In the genomic region with DNA sequence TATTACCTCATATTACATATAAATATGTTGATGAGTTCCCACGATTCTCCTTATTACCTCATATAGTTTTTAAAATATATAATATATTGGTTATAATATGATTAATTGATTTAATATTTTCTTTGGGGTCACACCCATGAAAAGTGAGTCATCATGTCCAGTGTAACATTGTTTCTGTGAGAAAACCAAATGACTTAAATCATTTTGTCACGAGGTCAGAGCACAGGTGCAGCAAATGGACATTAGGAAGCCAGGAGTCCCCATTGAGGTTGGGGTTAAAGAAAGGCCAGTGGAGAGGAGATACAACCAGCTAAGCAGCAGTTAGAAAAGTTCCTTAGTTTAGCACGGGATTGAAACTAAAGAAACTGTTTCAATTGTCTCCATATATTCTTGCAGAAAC, we compare ENCODE assay signal across 27 cellular contexts.
"Had no signal": no experiment of that assay in that cellular context is flagged by ENCODE, and none has a peak within 500 bp of the region (broad histone marks: within the 10 kb centered on the region; RNA-seq: fewer than 3 reads in every experiment).

No MANE protein-coding gene starts in this region.

- ATAC-seq: stimulated activated effector memory CD8-positive, alpha-beta T cell treated with anti-CD3 and anti-CD28 coated beads, Interleukin-12 subunit alpha, Interleukin-12 subunit beta, amount 100 ng/mL, for 72 hours; stimulated activated memory B cell treated with anti-CD40 and anti-IgM and Interleukin-4, amounts not matched to agents 10 μg/mL and 1 μg/mL and 100 μg/mL, for 72 hours; stimulated activated naive B cell treated with anti-CD40 and anti-IgM and Interleukin-4, amounts not matched to agents 10 μg/mL and 1 μg/mL and 100 μg/mL, for 72 hours; stimulated activated naive CD8-positive, alpha-beta T cell treated with anti-CD3 and anti-CD28 coated beads, Interleukin-15, amount 100 ng/mL, for 72 hours; stimulated activated naive CD8-positive, alpha-beta T cell treated with anti-CD3 and anti-CD28 coated beads, Interleukin-15, Interleukin-2, amounts not matched to agents 100 U/mL and 50 U/mL, for 24 hours; upper lobe of right lung had no signal

- H3K4me3 Mint-ChIP-seq: stimulated activated effector memory CD8-positive, alpha-beta T cell treated with anti-CD3 and anti-CD28 coated beads, Interleukin-12 subunit alpha, Interleukin-12 subunit beta, amount 100 ng/mL, for 72 hours; stimulated activated memory B cell treated with anti-CD40 and anti-IgM and Interleukin-4, amounts not matched to agents 10 μg/mL and 1 μg/mL and 100 μg/mL, for 72 hours; stimulated activated naive B cell treated with anti-CD40 and anti-IgM and Interleukin-4, amounts not matched to agents 10 μg/mL and 1 μg/mL and 100 μg/mL, for 72 hours; stimulated activated naive CD8-positive, alpha-beta T cell treated with anti-CD3 and anti-CD28 coated beads, Interleukin-15, amount 100 ng/mL, for 72 hours; stimulated activated naive CD8-positive, alpha-beta T cell treated with anti-CD3 and anti-CD28 coated beads, Interleukin-15, Interleukin-2, amounts not matched to agents 100 ng/mL and 50 ng/mL, for 24 hours; type B pancreatic cell had no signal

- H3K27me3 ChIP-seq: stomach, suprapubic skin, testis, thyroid gland, tibial artery, tibial nerve, transverse colon, upper lobe of left lung, upper lobe of right lung, uterus, vagina had no signal

- H3K27ac ChIP-seq: stomach, suprapubic skin, testis, thoracic aorta, thyroid gland, tibial artery, tibial nerve, transverse colon, upper lobe of left lung, upper lobe of right lung, uterus, vagina had no signal

- H3K4me1 Mint-ChIP-seq: stimulated activated effector memory CD8-positive, alpha-beta T cell treated with anti-CD3 and anti-CD28 coated beads, Interleukin-12 subunit alpha, Interleukin-12 subunit beta, amount 100 ng/mL, for 72 hours; stimulated activated memory B cell treated with anti-CD40 and anti-IgM and Interleukin-4, amounts not matched to agents 10 μg/mL and 1 μg/mL and 100 μg/mL, for 72 hours; stimulated activated naive B cell treated with anti-CD40 and anti-IgM and Interleukin-4, amounts not matched to agents 10 μg/mL and 1 μg/mL and 100 μg/mL, for 72 hours; stimulated activated naive CD8-positive, alpha-beta T cell treated with anti-CD3 and anti-CD28 coated beads, Interleukin-15, amount 100 ng/mL, for 72 hours had no signal

- H3K27me3 Mint-ChIP-seq: stimulated activated naive CD8-positive, alpha-beta T cell treated with anti-CD3 and anti-CD28 coated beads, Interleukin-15, amount 100 ng/mL, for 72 hours; type B pancreatic cell had no signal

- H3K27ac Mint-ChIP-seq: stimulated activated effector memory CD8-positive, alpha-beta T cell treated with anti-CD3 and anti-CD28 coated beads, Interleukin-12 subunit alpha, Interleukin-12 subunit beta, amount 100 ng/mL, for 72 hours; stimulated activated memory B cell treated with anti-CD40 and anti-IgM and Interleukin-4, amounts not matched to agents 10 μg/mL and 1 μg/mL and 100 μg/mL, for 72 hours; stimulated activated naive B cell treated with anti-CD40 and anti-IgM and Interleukin-4, amounts not matched to agents 10 μg/mL and 1 μg/mL and 100 μg/mL, for 72 hours; stimulated activated naive CD8-positive, alpha-beta T cell treated with anti-CD3 and anti-CD28 coated beads, Interleukin-15, amount 100 ng/mL, for 72 hours; stimulated activated naive CD8-positive, alpha-beta T cell treated with anti-CD3 and anti-CD28 coated beads, Interleukin-15, Interleukin-2, amounts not matched to agents 100 ng/mL and 50 ng/mL, for 24 hours; type B pancreatic cell had no signal

- DNase-seq: stimulated activated CD4-positive, alpha-beta T cell treated with anti-CD3 and anti-CD28 coated beads, Interleukin-2, amount 100 ng/mL, for 48 hours; stimulated activated CD4-positive, alpha-beta T cell treated with anti-CD3 and anti-CD28 coated beads, Interleukin-4, amount 100 ng/mL, for 1 hour; stimulated activated CD4-positive, alpha-beta T cell treated with anti-CD3 and anti-CD28 coated beads, Interleukin-4, amount 100 ng/mL, for 24 hours; stimulated activated CD8-positive, alpha-beta memory T cell treated with anti-CD3 and anti-CD28 coated beads, Interleukin-4, amount 100 ng/mL, for 48 hours; stimulated activated naive B cell treated with anti-CD40 and anti-IgM and Interleukin-4, amounts not matched to agents 10 μg/mL and 1 μg/mL and 100 μg/mL, for 72 hours; stimulated activated naive CD4-positive, alpha-beta T cell; stimulated activated naive CD4-positive, alpha-beta T cell treated with Interleukin-2 at 50 U/mL for 16 hours; stimulated activated naive CD8-positive, alpha-beta T cell treated with anti-CD3 and anti-CD28 coated beads, Interleukin-15, amount 100 ng/mL, for 72 hours; stimulated activated naive CD8-positive, alpha-beta T cell treated with anti-CD3 and anti-CD28 coated beads, Interleukin-15, Interleukin-2, amounts not matched to agents 100 U/mL and 50 U/mL, for 24 hours; stomach; substantia nigra; testis; thyroid gland; tibial artery; transverse colon; trophoblast cell; upper lobe of left lung; upper lobe of right lung; uterus had no signal

- H3K9me3 ChIP-seq: stomach, suprapubic skin, testis, thoracic aorta, thyroid gland, tibial artery, tibial nerve, transverse colon, upper lobe of left lung, upper lobe of right lung, uterus, vagina had no signal

- H3K36me3 ChIP-seq: stomach, suprapubic skin, thoracic aorta, thyroid gland, tibial artery, tibial nerve, transverse colon, upper lobe of left lung, upper lobe of right lung, uterus, vagina had no signal

- H3K9me3 Mint-ChIP-seq: stimulated activated effector memory CD8-positive, alpha-beta T cell treated with anti-CD3 and anti-CD28 coated beads, Interleukin-12 subunit alpha, Interleukin-12 subunit beta, amount 100 ng/mL, for 72 hours; stimulated activated naive CD8-positive, alpha-beta T cell treated with anti-CD3 and anti-CD28 coated beads, Interleukin-15, Interleukin-2, amounts not matched to agents 100 ng/mL and 50 ng/mL, for 24 hours; type B pancreatic cell had no signal

- H3K4me1 ChIP-seq: stomach, suprapubic skin, testis, thyroid gland, tibial artery, tibial nerve, transverse colon, upper lobe of left lung, upper lobe of right lung, uterus, vagina had no signal

- H3K36me3 Mint-ChIP-seq: stimulated activated effector memory CD8-positive, alpha-beta T cell treated with anti-CD3 and anti-CD28 coated beads, Interleukin-12 subunit alpha, Interleukin-12 subunit beta, amount 100 ng/mL, for 72 hours; stimulated activated memory B cell treated with anti-CD40 and anti-IgM and Interleukin-4, amounts not matched to agents 10 μg/mL and 1 μg/mL and 100 μg/mL, for 72 hours; type B pancreatic cell had no signal

- H3K4me3 ChIP-seq: stomach, suprapubic skin, testis, thoracic aorta, thyroid gland, tibial artery, tibial nerve, transverse colon, upper lobe of left lung, upper lobe of right lung, uterus, vagina had no signal
